2 cellular contexts compared by ENCODE assay signal in genomic region chr5:88881566-88881965, GRCh38.
TF ChIP-seq lines count a peak whose summit lies in the region.

No MANE protein-coding gene starts in this region.

TF ChIP-seq in liver, 16 proteins besides CTCF, POLR2A, EP300 and RAD21 (continued from another document):
- no peak for TF ChIP-seq SP1 (IDR thresholded peaks at IDR 0.05)
- TF ChIP-seq EGR1 (IDR thresholded peaks at IDR 0.05; ENCODE audit: low read depth in 2 of 2): no peak
- TF ChIP-seq JUND (IDR thresholded peaks at IDR 0.05): no peak
- TF ChIP-seq ATF3 (IDR thresholded peaks at IDR 0.05): no peak
- TF ChIP-seq, protein P1, sequence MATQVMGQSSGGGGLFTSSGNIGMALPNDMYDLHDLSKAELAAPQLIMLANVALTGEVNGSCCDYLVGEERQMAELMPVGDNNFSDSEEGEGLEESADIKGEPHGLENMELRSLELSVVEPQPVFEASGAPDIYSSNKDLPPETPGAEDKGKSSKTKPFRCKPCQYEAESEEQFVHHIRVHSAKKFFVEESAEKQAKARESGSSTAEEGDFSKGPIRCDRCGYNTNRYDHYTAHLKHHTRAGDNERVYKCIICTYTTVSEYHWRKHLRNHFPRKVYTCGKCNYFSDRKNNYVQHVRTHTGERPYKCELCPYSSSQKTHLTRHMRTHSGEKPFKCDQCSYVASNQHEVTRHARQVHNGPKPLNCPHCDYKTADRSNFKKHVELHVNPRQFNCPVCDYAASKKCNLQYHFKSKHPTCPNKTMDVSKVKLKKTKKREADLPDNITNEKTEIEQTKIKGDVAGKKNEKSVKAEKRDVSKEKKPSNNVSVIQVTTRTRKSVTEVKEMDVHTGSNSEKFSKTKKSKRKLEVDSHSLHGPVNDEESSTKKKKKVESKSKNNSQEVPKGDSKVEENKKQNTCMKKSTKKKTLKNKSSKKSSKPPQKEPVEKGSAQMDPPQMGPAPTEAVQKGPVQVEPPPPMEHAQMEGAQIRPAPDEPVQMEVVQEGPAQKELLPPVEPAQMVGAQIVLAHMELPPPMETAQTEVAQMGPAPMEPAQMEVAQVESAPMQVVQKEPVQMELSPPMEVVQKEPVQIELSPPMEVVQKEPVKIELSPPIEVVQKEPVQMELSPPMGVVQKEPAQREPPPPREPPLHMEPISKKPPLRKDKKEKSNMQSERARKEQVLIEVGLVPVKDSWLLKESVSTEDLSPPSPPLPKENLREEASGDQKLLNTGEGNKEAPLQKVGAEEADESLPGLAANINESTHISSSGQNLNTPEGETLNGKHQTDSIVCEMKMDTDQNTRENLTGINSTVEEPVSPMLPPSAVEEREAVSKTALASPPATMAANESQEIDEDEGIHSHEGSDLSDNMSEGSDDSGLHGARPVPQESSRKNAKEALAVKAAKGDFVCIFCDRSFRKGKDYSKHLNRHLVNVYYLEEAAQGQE (IDR thresholded peaks at IDR 0.05): no peak
- no peak for TF ChIP-seq HNF4G (IDR thresholded peaks at IDR 0.05)
- no peak for TF ChIP-seq YY1 (IDR thresholded peaks at IDR 0.05)
- TF ChIP-seq GABPA (IDR thresholded peaks at IDR 0.05 in 1 of 2, conservative IDR thresholded peaks at IDR 0.05 in 1 of 2): no peak
- TF ChIP-seq ZBTB33 (IDR thresholded peaks at IDR 0.05): no peak
- no peak for TF ChIP-seq HNF4A (conservative IDR thresholded peaks at IDR 0.05)
- no peak for TF ChIP-seq FOXA2 (IDR thresholded peaks at IDR 0.05)
- TF ChIP-seq RXRA (IDR thresholded peaks at IDR 0.05): no peak
- TF ChIP-seq NR2F2 (IDR thresholded peaks at IDR 0.05): no peak
- TF ChIP-seq, protein P2, sequence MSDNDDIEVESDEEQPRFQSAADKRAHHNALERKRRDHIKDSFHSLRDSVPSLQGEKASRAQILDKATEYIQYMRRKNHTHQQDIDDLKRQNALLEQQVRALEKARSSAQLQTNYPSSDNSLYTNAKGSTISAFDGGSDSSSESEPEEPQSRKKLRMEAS (IDR thresholded peaks at IDR 0.05): no peak
- TF ChIP-seq FOXA1 (IDR thresholded peaks at IDR 0.05): no peak

TF ChIP-seq in HepG2, 621 proteins besides CTCF, POLR2A, EP300 and RAD21 (continued from another document):
- TF ChIP-seq, protein P3, sequence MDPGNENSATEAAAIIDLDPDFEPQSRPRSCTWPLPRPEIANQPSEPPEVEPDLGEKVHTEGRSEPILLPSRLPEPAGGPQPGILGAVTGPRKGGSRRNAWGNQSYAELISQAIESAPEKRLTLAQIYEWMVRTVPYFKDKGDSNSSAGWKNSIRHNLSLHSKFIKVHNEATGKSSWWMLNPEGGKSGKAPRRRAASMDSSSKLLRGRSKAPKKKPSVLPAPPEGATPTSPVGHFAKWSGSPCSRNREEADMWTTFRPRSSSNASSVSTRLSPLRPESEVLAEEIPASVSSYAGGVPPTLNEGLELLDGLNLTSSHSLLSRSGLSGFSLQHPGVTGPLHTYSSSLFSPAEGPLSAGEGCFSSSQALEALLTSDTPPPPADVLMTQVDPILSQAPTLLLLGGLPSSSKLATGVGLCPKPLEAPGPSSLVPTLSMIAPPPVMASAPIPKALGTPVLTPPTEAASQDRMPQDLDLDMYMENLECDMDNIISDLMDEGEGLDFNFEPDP (CRISPR knock-in tag; conservative IDR thresholded peaks at IDR 0.05): no peak
- TF ChIP-seq ZSCAN9 (CRISPR knock-in tag; IDR thresholded peaks at IDR 0.05; ENCODE audit: borderline replicate concordance): no peak
- no peak for TF ChIP-seq NR2F1 (CRISPR knock-in tag; IDR thresholded peaks at IDR 0.05)
- no peak for TF ChIP-seq NBN (conservative IDR thresholded peaks at IDR 0.05)
- TF ChIP-seq ZNF292 (CRISPR knock-in tag; IDR thresholded peaks at IDR 0.05; ENCODE audit: borderline replicate concordance, low read depth): no peak
- TF ChIP-seq ZNF326 (CRISPR knock-in tag; IDR thresholded peaks at IDR 0.05; ENCODE audit: borderline replicate concordance): no peak
- TF ChIP-seq, protein P4, sequence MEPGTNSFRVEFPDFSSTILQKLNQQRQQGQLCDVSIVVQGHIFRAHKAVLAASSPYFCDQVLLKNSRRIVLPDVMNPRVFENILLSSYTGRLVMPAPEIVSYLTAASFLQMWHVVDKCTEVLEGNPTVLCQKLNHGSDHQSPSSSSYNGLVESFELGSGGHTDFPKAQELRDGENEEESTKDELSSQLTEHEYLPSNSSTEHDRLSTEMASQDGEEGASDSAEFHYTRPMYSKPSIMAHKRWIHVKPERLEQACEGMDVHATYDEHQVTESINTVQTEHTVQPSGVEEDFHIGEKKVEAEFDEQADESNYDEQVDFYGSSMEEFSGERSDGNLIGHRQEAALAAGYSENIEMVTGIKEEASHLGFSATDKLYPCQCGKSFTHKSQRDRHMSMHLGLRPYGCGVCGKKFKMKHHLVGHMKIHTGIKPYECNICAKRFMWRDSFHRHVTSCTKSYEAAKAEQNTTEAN (CRISPR knock-in tag; conservative IDR thresholded peaks at IDR 0.05): no peak
- TF ChIP-seq ZNF670 (CRISPR knock-in tag; IDR thresholded peaks at IDR 0.05; ENCODE audit: borderline replicate concordance): no peak
- no peak for TF ChIP-seq ZNF629 (CRISPR knock-in tag; conservative IDR thresholded peaks at IDR 0.05)
- no peak for TF ChIP-seq ZNF24 (IDR thresholded peaks at IDR 0.05)
- TF ChIP-seq, protein P5, sequence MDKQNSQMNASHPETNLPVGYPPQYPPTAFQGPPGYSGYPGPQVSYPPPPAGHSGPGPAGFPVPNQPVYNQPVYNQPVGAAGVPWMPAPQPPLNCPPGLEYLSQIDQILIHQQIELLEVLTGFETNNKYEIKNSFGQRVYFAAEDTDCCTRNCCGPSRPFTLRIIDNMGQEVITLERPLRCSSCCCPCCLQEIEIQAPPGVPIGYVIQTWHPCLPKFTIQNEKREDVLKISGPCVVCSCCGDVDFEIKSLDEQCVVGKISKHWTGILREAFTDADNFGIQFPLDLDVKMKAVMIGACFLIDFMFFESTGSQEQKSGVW (CRISPR knock-in tag; IDR thresholded peaks at IDR 0.05; ENCODE audit: borderline replicate concordance): no peak
- no peak for TF ChIP-seq ZNF263 (CRISPR knock-in tag; IDR thresholded peaks at IDR 0.05)
- TF ChIP-seq ZNF614 (CRISPR knock-in tag; IDR thresholded peaks at IDR 0.05; ENCODE audit: borderline replicate concordance): no peak
- no peak for TF ChIP-seq PLRG1 (conservative IDR thresholded peaks at IDR 0.05)
- no peak for TF ChIP-seq YY1 (IDR thresholded peaks at IDR 0.05; ENCODE audit: insufficient read depth, insufficient replicate concordance, low read depth, low read length)
- no peak for TF ChIP-seq ARID2 (CRISPR knock-in tag; IDR thresholded peaks at IDR 0.05; ENCODE audit: borderline replicate concordance)
